2 cellular contexts compared by ENCODE assay signal in genomic region chr3:53731934-53732624, GRCh38.
TF ChIP-seq lines count a peak whose summit lies in the region.

No MANE protein-coding gene starts in this region.

TF ChIP-seq in H1, 55 proteins besides CTCF, POLR2A, EP300 and RAD21 (continued from another document):
- no peak for TF ChIP-seq KDM1A (IDR thresholded peaks at IDR 0.05; ENCODE audit: borderline replicate concordance, low read length)

TF ChIP-seq in SK-N-SH treated with all-trans-retinoic acid at 6 μM for 48 hours, 23 proteins besides CTCF, POLR2A, EP300 and RAD21 (continued from another document):
- TF ChIP-seq ISL1 (CRISPR knock-in tag; IDR thresholded peaks at IDR 0.05), result no peak
- TF ChIP-seq ZNF565 (CRISPR knock-in tag; conservative IDR thresholded peaks at IDR 0.05; ENCODE audit: low read depth), result no peak
- TF ChIP-seq GLIS3 (CRISPR knock-in tag; IDR thresholded peaks at IDR 0.05), result no peak
- TF ChIP-seq OSR1 (CRISPR knock-in tag; IDR thresholded peaks at IDR 0.05), result no peak
- TF ChIP-seq CSDC2 (CRISPR knock-in tag; IDR thresholded peaks at IDR 0.05), result no peak
- no peak for TF ChIP-seq POU6F1 (CRISPR knock-in tag; IDR thresholded peaks at IDR 0.05; ENCODE audit: borderline replicate concordance, low read depth)
- TF ChIP-seq ESRRG (CRISPR knock-in tag; IDR thresholded peaks at IDR 0.05), result no peak
- TF ChIP-seq ZFP30 (CRISPR knock-in tag; IDR thresholded peaks at IDR 0.05), result no peak
- TF ChIP-seq ZNF8 (CRISPR knock-in tag; IDR thresholded peaks at IDR 0.05), result no peak
TF ChIP-seq in SK-N-SH treated with all-trans-retinoic acid at 6 μM for 48 hours: peak in this region for 0.
